Comparison of ENCODE assay signal across 10 cellular contexts in genomic region chr18:21743166-21743831, GRCh38. TPM values are rescaled to one million over a fixed set of nuclear protein-coding genes. Genes with fewer than 3 reads are reported as not detected.
DNase-seq lines count a peak whose midpoint lies in the region; ATAC-seq, FAIRE-seq and TF ChIP-seq lines count a peak whose summit lies in the region.
"Had no signal": no experiment of that assay in that cellular context is flagged by ENCODE, and none has a peak within 500 bp of the region (broad histone marks: within the 10 kb centered on the region; RNA-seq: fewer than 3 reads in every experiment).

No MANE protein-coding gene starts in this region.

- ATAC-seq in WTC11 (no peak), upper lobe of left lung (ENCODE audit: low FRiP score in 2 of 2) (no peak), GM21447 (IDR thresholded peaks at IDR 0.05; ENCODE audit: unreplicated experiment) (no peak), HG02840 (IDR thresholded peaks at IDR 0.05; ENCODE audit: low FRiP score, unreplicated experiment) (no peak)

- no peak overlapping the region for H3K9ac ChIP-seq in iPS-15b (ENCODE audit: low read depth, low read length)

- H3K36me3 ChIP-seq in ACC112 (ENCODE audit: insufficient read depth, low read length) = no peaks in the 10 kb centered on the region
- no peaks in the 10 kb centered on the region for H3K36me3 ChIP-seq in iPS-15b (ENCODE audit: control insufficient read depth, insufficient read depth, low read length)
- no peaks in the 10 kb centered on the region for H3K36me3 ChIP-seq in upper lobe of left lung

- H3K9me3 ChIP-seq in iPS-15b (ENCODE audit: control insufficient read depth, insufficient read depth, low read length) (no peaks in the 10 kb centered on the region), upper lobe of left lung (no peaks in the 10 kb centered on the region)

- DNase-seq in WTC11 (ENCODE audit: low spot score) (no peak), upper lobe of left lung (no peak), germinal center (ENCODE audit: low spot score) (no peak)
- DNase-seq: posterior cingulate gyrus had no signal

- no peak overlapping the region for H2AFZ ChIP-seq in ACC112 (ENCODE audit: low read length, unreplicated experiment)

- peak overlapping the region; percentile 82 for H3K4me3 Mint-ChIP-seq in WTC11

- CTCF ChIA-PET in WTC11 (lab: Charles Lee) = interaction anchor here (3.8 kb wide), 1 partner anchor 39 kb away, joined by 17 read pairs; the partner anchor contains the start of gene ABHD3

- POLR2A ChIA-PET in WTC11 (lab: Charles Lee) = no interaction called here

- H3K79me2 ChIP-seq in ACC112 (ENCODE audit: control insufficient read depth, insufficient read depth, low read length, unreplicated experiment) = peaks cover 55% of the 10 kb centered on the region

- H3K4me1 ChIP-seq in ACC112 (ENCODE audit: control insufficient read depth, insufficient read depth, low read length, unreplicated experiment) (peaks cover 25% of the 10 kb centered on the region), iPS-15b (ENCODE audit: control insufficient read depth, insufficient read depth, low read length) (peaks cover 19% of the 10 kb centered on the region), upper lobe of left lung (peaks cover 11 to 41% (median 29%) of the 10 kb centered on the region in 4 donors)

- H3K27me3 ChIP-seq in ACC112 (ENCODE audit: insufficient read depth, low read length) = no peaks in the 10 kb centered on the region
- H3K27me3 ChIP-seq in iPS-15b (ENCODE audit: control insufficient read depth, insufficient read depth, low read length) = no peaks in the 10 kb centered on the region
- H3K27me3 ChIP-seq in upper lobe of left lung = no peaks in the 10 kb centered on the region

- H3K27ac ChIP-seq in ACC112 (ENCODE audit: low read depth, low read length) = no peak overlapping the region
- H3K27ac ChIP-seq in upper lobe of left lung = no peak overlapping the region

- WGBS in upper lobe of left lung, 2 donors = 78 to 79% methylated on average over 7 of the region's 7 CpGs

- peak; percentile 3 for FAIRE-seq in G401.6 (lab: Jason Lieb, UNC)
- FAIRE-seq: GM18507 had no signal

- H3K36me3 Mint-ChIP-seq in WTC11 = no peaks in the 10 kb centered on the region

- no peak for TF ChIP-seq POLR2A in upper lobe of left lung (IDR thresholded peaks at IDR 0.05)

- no peaks in the 10 kb centered on the region for H3K9me3 Mint-ChIP-seq in WTC11

- no peaks in the 10 kb centered on the region; the same call in 1 of the 2 replicates for H3K27me3 Mint-ChIP-seq in WTC11 (ENCODE audit: low read depth)

- H3K27ac Mint-ChIP-seq in WTC11 = peak overlapping the region; percentile 57

- TF ChIP-seq EP300 in upper lobe of left lung (IDR thresholded peaks at IDR 0.05) = no peak

- H3K4me3 ChIP-seq in ACC112 (ENCODE audit: low read depth, low read length) (peak overlapping the region; percentile 99; the same call in 1 of the 2 replicates), iPS-15b (ENCODE audit: low read depth, low read length) (peak overlapping the region; percentile 19), upper lobe of left lung (no peak overlapping the region)

- H3K4me1 Mint-ChIP-seq in WTC11 = peaks cover 61% of the 10 kb centered on the region

- TF ChIP-seq CTCF in WTC11 (IDR thresholded peaks at IDR 0.05) = no peak
- TF ChIP-seq CTCF in upper lobe of left lung (IDR thresholded peaks at IDR 0.05) = no peak

TF ChIP-seq in WTC11, 78 proteins besides CTCF, POLR2A, EP300 and RAD21:
- TF ChIP-seq NFE2L1 (CRISPR knock-in tag; IDR thresholded peaks at IDR 0.05) (no peak), ATF6 (CRISPR knock-in tag; IDR thresholded peaks at IDR 0.05) (no peak), FOXK1 (CRISPR knock-in tag; IDR thresholded peaks at IDR 0.05) (no peak), IRF1 (CRISPR knock-in tag; IDR thresholded peaks at IDR 0.05) (no peak), TP53 (CRISPR knock-in tag; IDR thresholded peaks at IDR 0.05) (no peak), ZMAT4 (CRISPR knock-in tag; IDR thresholded peaks at IDR 0.05) (no peak), ERG (CRISPR knock-in tag; IDR thresholded peaks at IDR 0.05) (no peak)
TF ChIP-seq in WTC11: peak in this region for 0.

RNA-seq across cellular contexts. Expression of gene MIB1, which starts 2.7 kb away (rescaled TPM):
- 57.6 to 63.9 TPM (median 58.8 TPM) in 3 replicates for total RNA-seq in WTC11 (2021)
- 10 to 100 TPM; 12.9 to 35.2 (median 23.4) TPM for total RNA-seq in upper lobe of left lung

RNA-seq across cellular contexts. Expression of gene ABHD3, which starts 38.7 kb away (rescaled TPM):
- 11.1 to 12.1 TPM (median 11.5 TPM) in 3 replicates for total RNA-seq in WTC11 (2021)
- total RNA-seq in upper lobe of left lung = 10 to 100 TPM; 17.2 to 35.6 (median 21.7) TPM

Comparison
In these comparisons a context has a peak if more than half of its experiments do, and no peak if none do; other contexts are left out.
1. H3K4me3 ChIP-seq: peak in ACC112 (single experiment) and iPS-15b (single experiment); none in upper lobe of left lung (0 of 4).